In genomic region chr10:11687357-11687771, GRCh38 we compare ENCODE assay signal across 1 cellular context.
TF ChIP-seq lines count a peak whose summit lies in the region.

No MANE protein-coding gene starts in this region.

TF ChIP-seq in SK-N-SH, 30 proteins besides CTCF, POLR2A, EP300 and RAD21 (continued from another document):
- TF ChIP-seq IRF3 (IDR thresholded peaks at IDR 0.05; ENCODE audit: low read depth, low read length) = no peak
- TF ChIP-seq GATA2 (CRISPR knock-in tag; IDR thresholded peaks at IDR 0.05) = no peak
